10 cellular contexts compared by ENCODE assay signal in the genomic region with DNA sequence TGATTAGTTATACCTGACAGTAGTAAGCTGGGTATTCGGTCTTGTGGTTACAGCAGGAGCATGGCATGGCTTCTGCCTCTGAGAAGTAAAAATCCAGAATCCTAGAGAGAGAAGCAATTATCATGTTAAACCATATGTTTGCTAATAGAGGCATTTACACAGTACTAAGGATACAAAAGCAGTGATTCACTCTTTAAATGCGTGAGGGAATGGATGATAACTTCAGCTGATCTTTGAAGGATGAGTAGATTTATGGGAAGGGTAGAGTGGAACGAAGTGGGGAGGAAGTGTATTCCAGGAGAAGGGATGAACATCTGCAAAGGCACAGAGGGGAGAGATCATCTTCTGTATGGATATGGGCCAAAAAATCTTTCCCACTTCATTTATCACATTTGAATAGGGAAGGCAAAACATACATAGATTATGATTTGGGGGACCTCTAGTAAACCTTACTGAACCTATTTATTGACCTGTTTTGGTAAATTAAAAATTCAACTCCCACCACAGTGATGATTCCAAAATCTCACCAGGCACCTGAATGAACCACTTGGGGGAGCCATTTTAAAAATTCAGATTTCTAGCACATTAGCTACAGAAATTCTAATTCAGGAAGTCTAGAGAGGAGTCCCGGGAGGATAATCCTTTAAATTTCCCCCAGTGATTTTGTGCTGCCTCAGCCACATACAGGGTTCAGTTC. TPM values are rescaled to one million over a fixed set of nuclear protein-coding genes. Genes with fewer than 3 reads are reported as not detected.
DNase-seq lines count a peak whose midpoint lies in the region; ATAC-seq and TF ChIP-seq lines count a peak whose summit lies in the region.
"Had no signal": no experiment of that assay in that cellular context is flagged by ENCODE, and none has a peak within 500 bp of the region (broad histone marks: within the 10 kb centered on the region; RNA-seq: fewer than 3 reads in every experiment).

No MANE protein-coding gene starts in this region.

- TF ChIP-seq EP300 in gastroesophageal sphincter (IDR thresholded peaks at IDR 0.05): no peak

- no peak overlapping the region for H3K4me3 Mint-ChIP-seq in progenitor cell of endocrine pancreas (ENCODE audit: low read depth)
- H3K4me3 Mint-ChIP-seq in stimulated activated effector memory CD8-positive, alpha-beta T cell treated with anti-CD3 and anti-CD28 coated beads, Interleukin-12 subunit alpha, Interleukin-12 subunit beta, amount 100 ng/mL, for 72 hours: no peak overlapping the region

- H3K9me3 Mint-ChIP-seq in progenitor cell of endocrine pancreas (ENCODE audit: low read depth): peaks cover under 1% of the 10 kb centered on the region
- no peaks in the 10 kb centered on the region for H3K9me3 Mint-ChIP-seq in stimulated activated effector memory CD8-positive, alpha-beta T cell treated with anti-CD3 and anti-CD28 coated beads, Interleukin-12 subunit alpha, Interleukin-12 subunit beta, amount 100 ng/mL, for 72 hours

- no peaks in the 10 kb centered on the region for H3K27me3 Mint-ChIP-seq in progenitor cell of endocrine pancreas

- H3K9me3 ChIP-seq in gastroesophageal sphincter: no peaks in the 10 kb centered on the region

- peak; percentile 30 for TF ChIP-seq CTCF in progenitor cell of endocrine pancreas (IDR thresholded peaks at IDR 0.05; ENCODE audit: unreplicated experiment)
- no peak for TF ChIP-seq CTCF in gastroesophageal sphincter (IDR thresholded peaks at IDR 0.05)

- DNase-seq in DMS 273 (lab: John Stamatoyannopoulos, UW; ENCODE audit: unreplicated experiment) (peak; percentile 47), DMS 273 treated with DMSO at 0.1 percent for 48 hours (lab: John Stamatoyannopoulos, UW) (no peak), SK-MEL-5 (ENCODE audit: low read depth, low spot score) (peak; percentile 35), progenitor cell of endocrine pancreas (ENCODE audit: low spot score, unreplicated experiment) (no peak), SIG-M5 treated with dmso at 0.1 percent for 504 hours (lab: John Stamatoyannopoulos, UW; ENCODE audit: unreplicated experiment) (no peak)
- DNase-seq in stimulated activated effector memory CD8-positive, alpha-beta T cell treated with anti-CD3 and anti-CD28 coated beads, Interleukin-12 subunit alpha, Interleukin-12 subunit beta, amount 100 ng/mL, for 72 hours (ENCODE audit: low spot score in 2 of 2): no peak

- no peaks in the 10 kb centered on the region for H3K27me3 ChIP-seq in gastroesophageal sphincter

- no peak for TF ChIP-seq POLR2A in gastroesophageal sphincter (IDR thresholded peaks at IDR 0.05)

- in situ Hi-C loops in SK-MEL-5 (cut with HindIII; ENCODE audit: low pct_unique_long_range_greater_than_20kb, low sequenced_read_pairs): no loop called here

- no peak overlapping the region for H3K27ac Mint-ChIP-seq in progenitor cell of endocrine pancreas
- no peak overlapping the region for H3K27ac Mint-ChIP-seq in stimulated activated effector memory CD8-positive, alpha-beta T cell treated with anti-CD3 and anti-CD28 coated beads, Interleukin-12 subunit alpha, Interleukin-12 subunit beta, amount 100 ng/mL, for 72 hours

- H3K4me3 ChIP-seq in gastroesophageal sphincter: no peak overlapping the region

- no peak overlapping the region for H3K27ac ChIP-seq in gastroesophageal sphincter

- ATAC-seq in HG02885 (IDR thresholded peaks at IDR 0.05; ENCODE audit: poor library complexity, unreplicated experiment) (peak; percentile 27), gastroesophageal sphincter (no peak)
- ATAC-seq in stimulated activated effector memory CD8-positive, alpha-beta T cell treated with anti-CD3 and anti-CD28 coated beads, Interleukin-12 subunit alpha, Interleukin-12 subunit beta, amount 100 ng/mL, for 72 hours: no peak

- no peaks in the 10 kb centered on the region for H3K36me3 ChIP-seq in gastroesophageal sphincter

- whole genome bisulfite sequencing in gastroesophageal sphincter (ENCODE audit: low coverage in 1 of 2), 2 donors: 64 to 65% methylated on average over 3 to 4 of the region's 4 CpGs

- H3K4me1 ChIP-seq in gastroesophageal sphincter: no peaks in the 10 kb centered on the region

- peaks cover 8% of the 10 kb centered on the region for H3K36me3 Mint-ChIP-seq in progenitor cell of endocrine pancreas (ENCODE audit: insufficient read depth)
- H3K36me3 Mint-ChIP-seq in stimulated activated effector memory CD8-positive, alpha-beta T cell treated with anti-CD3 and anti-CD28 coated beads, Interleukin-12 subunit alpha, Interleukin-12 subunit beta, amount 100 ng/mL, for 72 hours: no peaks in the 10 kb centered on the region

- H3K4me1 Mint-ChIP-seq in progenitor cell of endocrine pancreas (ENCODE audit: low read depth): peaks cover 4% of the 10 kb centered on the region
- peaks cover 2% of the 10 kb centered on the region for H3K4me1 Mint-ChIP-seq in stimulated activated effector memory CD8-positive, alpha-beta T cell treated with anti-CD3 and anti-CD28 coated beads, Interleukin-12 subunit alpha, Interleukin-12 subunit beta, amount 100 ng/mL, for 72 hours

RNA-seq across cellular contexts. Expression of gene IGSF10, which starts 35.1 kb away (rescaled TPM):
- total RNA-seq in SK-MEL-5 (2014; rRNA removed; shearing (Covaris generic)): 0.03 and 0.16 TPM in 2 replicates
- 0.01 and 0.05 TPM in 2 replicates for polyA plus RNA-seq in SK-MEL-5 (2015; cell fraction: cytosol; rRNA removed)
- polyA plus RNA-seq in SK-MEL-5 (2015; cell fraction: nucleus; rRNA removed): 0.02 TPM in 1 of 2 replicates, not detected in the other
- total RNA-seq in progenitor cell of endocrine pancreas (1.6 and 1.8 TPM in 2 replicates), gastroesophageal sphincter (1 to 10 TPM; 1.4 to 8.3 (median 2.4) TPM)

RNA-seq across cellular contexts. Expression of gene P2RY12, which starts 41.2 kb away (rescaled TPM):
- not detected in 2 replicates for total RNA-seq in SK-MEL-5 (2014; rRNA removed; shearing (Covaris generic))
- polyA plus RNA-seq in SK-MEL-5 (2015; cell fraction: cytosol; rRNA removed): not detected in 2 replicates
- polyA plus RNA-seq in SK-MEL-5 (2015; cell fraction: nucleus; rRNA removed): not detected in 2 replicates
- not detected in 2 replicates for total RNA-seq in progenitor cell of endocrine pancreas
- 1 to 10 TPM in 2 of 4 donors, under 1 TPM in 2; 0.31 to 7.8 (median 3.7) TPM for total RNA-seq in gastroesophageal sphincter
- total RNA-seq: A172, H1 had no signal
- polyA plus RNA-seq: H1 had no signal

Comparison
In these comparisons a context has a peak if more than half of its experiments do, and no peak if none do; other contexts are left out.
1. DNase-seq: peak in DMS 273 (single experiment) and SK-MEL-5 (single experiment); none in DMS 273 treated with DMSO at 0.1 percent for 48 hours (single experiment), progenitor cell of endocrine pancreas (single experiment), SIG-M5 treated with dmso at 0.1 percent for 504 hours (single experiment) and stimulated activated effector memory CD8-positive, alpha-beta T cell treated with anti-CD3 and anti-CD28 coated beads, Interleukin-12 subunit alpha, Interleukin-12 subunit beta, amount 100 ng/mL, for 72 hours (0 of 2).